In the genomic region with DNA sequence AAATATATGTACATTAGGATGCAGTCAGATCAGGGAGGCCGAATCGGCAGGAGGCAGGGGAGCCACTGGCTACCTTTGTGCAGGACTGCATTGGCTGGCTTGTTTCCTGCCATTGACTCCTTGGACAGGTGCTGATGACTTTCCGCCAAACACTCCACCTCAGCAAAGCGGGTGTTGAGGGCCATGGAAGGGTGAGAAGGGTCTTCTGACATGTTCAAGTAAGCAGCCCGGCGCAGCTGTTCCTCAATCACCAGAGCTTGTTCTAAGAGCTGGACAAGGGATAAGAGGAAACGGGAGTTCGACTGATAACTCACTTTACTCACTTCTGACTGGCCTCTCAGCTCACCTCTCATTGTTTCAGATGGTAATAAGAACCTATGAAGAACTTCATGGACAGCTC, we compare ENCODE assay signal across 14 cellular contexts.
"Had no signal": no experiment of that assay in that cellular context is flagged by ENCODE, and none has a peak within 500 bp of the region (broad histone marks: within the 10 kb centered on the region; RNA-seq: fewer than 3 reads in every experiment).

No MANE protein-coding gene starts in this region.

- H3K27ac Mint-ChIP-seq: T-helper 2 cell treated with Interferon-gamma antibody and Interleukin-4, amounts not matched to agents 5 μg/mL and 100 μg/mL, for 36 hours had no signal

- DNase-seq: adrenal gland; dorsolateral prefrontal cortex; mammary epithelial cell; mucosa of descending colon; naive thymus-derived CD8-positive, alpha-beta T cell; nucleus accumbens; stimulated activated CD4-positive, alpha-beta T cell treated with anti-CD3 and anti-CD28 coated beads, Interleukin-2, amount 100 ng/mL, for 48 hours; stimulated activated naive B cell treated with anti-CD40 and anti-IgM and Interleukin-4, amounts not matched to agents 10 μg/mL and 1 μg/mL and 100 μg/mL, for 72 hours; substantia nigra; SW 1271; transverse colon had no signal

- H3K27me3 Mint-ChIP-seq: naive thymus-derived CD8-positive, alpha-beta T cell; stimulated activated naive B cell treated with anti-CD40 and anti-IgM and Interleukin-4, amounts not matched to agents 10 μg/mL and 1 μg/mL and 100 μg/mL, for 72 hours had no signal

- H3K4me3 Mint-ChIP-seq: naive thymus-derived CD8-positive, alpha-beta T cell; stimulated activated naive B cell treated with anti-CD40 and anti-IgM and Interleukin-4, amounts not matched to agents 10 μg/mL and 1 μg/mL and 100 μg/mL, for 72 hours; T-helper 2 cell treated with Interferon-gamma antibody and Interleukin-4, amounts not matched to agents 5 μg/mL and 100 μg/mL, for 36 hours had no signal

- ATAC-seq: esophagus mucosa; left lobe of liver; mucosa of descending colon; naive thymus-derived CD8-positive, alpha-beta T cell; stimulated activated naive B cell treated with anti-CD40 and anti-IgM and Interleukin-4, amounts not matched to agents 10 μg/mL and 1 μg/mL and 100 μg/mL, for 72 hours had no signal

- H3K9me3 Mint-ChIP-seq: naive thymus-derived CD8-positive, alpha-beta T cell; stimulated activated naive B cell treated with anti-CD40 and anti-IgM and Interleukin-4, amounts not matched to agents 10 μg/mL and 1 μg/mL and 100 μg/mL, for 72 hours; T-helper 2 cell treated with Interferon-gamma antibody and Interleukin-4, amounts not matched to agents 5 μg/mL and 100 μg/mL, for 36 hours had no signal
